ENCODE assay signal across 8 cellular contexts in genomic region chr6:154510144-154510905, GRCh38. TPM values are rescaled to one million over a fixed set of nuclear protein-coding genes. Genes with fewer than 3 reads are reported as not detected.
A peak's percentile ranks its signal among the peaks of the same experiment; 100 is the strongest.
DNase-seq lines count a peak whose midpoint lies in the region; ATAC-seq, FAIRE-seq and TF ChIP-seq lines count a peak whose summit lies in the region.

Gene CNKSR3, minus strand, starts transcription at chr6:154510685. Its CDS starts 571 bp downstream, at chr6:154510114.

- H3K4me1 ChIP-seq in CD4-positive, alpha-beta memory T cell (ENCODE audit: insufficient read depth, low read length): peaks cover 5% of the 10 kb centered on the region

- POLR2A ChIA-PET in CD4-positive, alpha-beta memory T cell (lab: Charles Lee; ENCODE audit: partially characterized antibody): no interaction called here

- H3K4me1 Mint-ChIP-seq in CD4-positive, alpha-beta memory T cell: peaks cover 6 to 13% (median 8%) of the 10 kb centered on the region in 4 donors
- peaks cover 6% of the 10 kb centered on the region for H3K4me1 Mint-ChIP-seq in activated T-helper 2 cell treated with anti-CD3 and anti-CD28 coated beads, Interferon-gamma antibody, Interleukin-2, Interleukin-4, amounts not matched to agents 10 μg/mL and 5 μg/mL and 100 μg/mL, durations not matched to agents 14 hours and 24 hours and 36 hours (ENCODE audit: low read depth)
- H3K4me1 Mint-ChIP-seq in nephron progenitor cell: peaks cover 61% of the 10 kb centered on the region
- H3K4me1 Mint-ChIP-seq in type B pancreatic cell (ENCODE audit: unreplicated experiment): peaks cover 34% of the 10 kb centered on the region

- no peak for FAIRE-seq in frontal cortex (lab: Jason Lieb, UNC)

- peaks cover 31 to 39% of the 10 kb centered on the region in 2 donors for H3K27me3 Mint-ChIP-seq in CD4-positive, alpha-beta memory T cell
- peaks cover 55% of the 10 kb centered on the region for H3K27me3 Mint-ChIP-seq in activated T-helper 2 cell treated with anti-CD3 and anti-CD28 coated beads, Interferon-gamma antibody, Interleukin-2, Interleukin-4, amounts not matched to agents 10 μg/mL and 5 μg/mL and 100 μg/mL, durations not matched to agents 14 hours and 24 hours and 36 hours (ENCODE audit: low read depth)
- H3K27me3 Mint-ChIP-seq in nephron progenitor cell (ENCODE audit: low read depth, poor library complexity) (peaks cover 2% of the 10 kb centered on the region), type B pancreatic cell (peaks cover 5% of the 10 kb centered on the region)

- intact Hi-C loops in CD4-positive, alpha-beta memory T cell (cut with micrococcal nuclease): no loop called here
- intact Hi-C loops in activated T-helper 2 cell treated with anti-CD3 and anti-CD28 coated beads, Interferon-gamma antibody, Interleukin-2, Interleukin-4, amounts not matched to agents 10 μg/mL and 5 μg/mL and 100 μg/mL, durations not matched to agents 14 hours and 24 hours and 36 hours (cut with micrococcal nuclease): no loop called here

- no peak within 1 kb of the TSS for H3K4me3 ChIP-seq in CD4-positive, alpha-beta memory T cell (ENCODE audit: low read length in 2 of 2)

- TF ChIP-seq CTCF in nephron progenitor cell (IDR thresholded peaks at IDR 0.05): no peak
- TF ChIP-seq CTCF in type B pancreatic cell (conservative IDR thresholded peaks at IDR 0.05): peak; percentile 53

- H3K27ac Mint-ChIP-seq in CD4-positive, alpha-beta memory T cell: no peak within 1 kb of the TSS
- no peak within 1 kb of the TSS for H3K27ac Mint-ChIP-seq in activated T-helper 2 cell treated with anti-CD3 and anti-CD28 coated beads, Interferon-gamma antibody, Interleukin-2, Interleukin-4, amounts not matched to agents 10 μg/mL and 5 μg/mL and 100 μg/mL, durations not matched to agents 14 hours and 24 hours and 36 hours
- H3K27ac Mint-ChIP-seq in nephron progenitor cell: peak within 1 kb of the TSS; percentile 94
- peak within 1 kb of the TSS; percentile 93 for H3K27ac Mint-ChIP-seq in type B pancreatic cell

- no peak within 1 kb of the TSS for H3K27ac ChIP-seq in CD4-positive, alpha-beta memory T cell (ENCODE audit: low read depth, low read length)

- H3K9me3 Mint-ChIP-seq in CD4-positive, alpha-beta memory T cell: peaks cover 0 to 3% (median 0%) of the 10 kb centered on the region in 8 donors
- H3K9me3 Mint-ChIP-seq in activated T-helper 2 cell treated with anti-CD3 and anti-CD28 coated beads, Interferon-gamma antibody, Interleukin-2, Interleukin-4, amounts not matched to agents 10 μg/mL and 5 μg/mL and 100 μg/mL, durations not matched to agents 14 hours and 24 hours and 36 hours: no peaks in the 10 kb centered on the region
- H3K9me3 Mint-ChIP-seq in nephron progenitor cell: no peaks in the 10 kb centered on the region
- H3K9me3 Mint-ChIP-seq in type B pancreatic cell: no peaks in the 10 kb centered on the region

- no peaks in the 10 kb centered on the region for H3K27me3 ChIP-seq in CD4-positive, alpha-beta memory T cell (ENCODE audit: insufficient read depth, low read length)

- no peaks in the 10 kb centered on the region for H3K9me3 ChIP-seq in CD4-positive, alpha-beta memory T cell (ENCODE audit: control insufficient read depth in 1 of 2, low read length in 2 of 2)

- H3K36me3 ChIP-seq in CD4-positive, alpha-beta memory T cell (ENCODE audit: insufficient read depth, low read length): no peaks in the 10 kb centered on the region

- DNase-seq in CD4-positive, alpha-beta memory T cell: no peak
- DNase-seq in GM19238 (ENCODE audit: insufficient read length, low spot score): peak; percentile 48
- peak; percentile 90 for DNase-seq in NCI-H345 treated with DMSO at 0.1 percent for 48 hours (lab: John Stamatoyannopoulos, UW; ENCODE audit: unreplicated experiment)
- DNase-seq in activated T-helper 2 cell treated with anti-CD3 and anti-CD28 coated beads, Interferon-gamma antibody, Interleukin-2, Interleukin-4, amounts not matched to agents 10 μg/mL and 5 μg/mL and 100 μg/mL, durations not matched to agents 14 hours and 24 hours and 36 hours (ENCODE audit: low spot score): no peak
- DNase-seq in frontal cortex (ENCODE audit: low spot score in 2 of 2): peak; percentile 57 to 75
- peak; percentile 97 for DNase-seq in nephron progenitor cell
- peak; percentile 90 for DNase-seq in type B pancreatic cell (ENCODE audit: extremely low spot score, unreplicated experiment)

- no peaks in the 10 kb centered on the region for H3K36me3 Mint-ChIP-seq in CD4-positive, alpha-beta memory T cell
- no peaks in the 10 kb centered on the region for H3K36me3 Mint-ChIP-seq in activated T-helper 2 cell treated with anti-CD3 and anti-CD28 coated beads, Interferon-gamma antibody, Interleukin-2, Interleukin-4, amounts not matched to agents 10 μg/mL and 5 μg/mL and 100 μg/mL, durations not matched to agents 14 hours and 24 hours and 36 hours (ENCODE audit: low read depth)
- H3K36me3 Mint-ChIP-seq in nephron progenitor cell (ENCODE audit: low read depth): peaks cover 15% of the 10 kb centered on the region
- H3K36me3 Mint-ChIP-seq in type B pancreatic cell: peaks cover 20% of the 10 kb centered on the region

- CTCF ChIA-PET in CD4-positive, alpha-beta memory T cell (lab: Charles Lee; ENCODE audit: partially characterized antibody): no interaction called here

- peak within 1 kb of the TSS; percentile 41 to 80 (median 70) for H3K4me3 Mint-ChIP-seq in CD4-positive, alpha-beta memory T cell
- peak within 1 kb of the TSS; percentile 56 for H3K4me3 Mint-ChIP-seq in activated T-helper 2 cell treated with anti-CD3 and anti-CD28 coated beads, Interferon-gamma antibody, Interleukin-2, Interleukin-4, amounts not matched to agents 10 μg/mL and 5 μg/mL and 100 μg/mL, durations not matched to agents 14 hours and 24 hours and 36 hours (ENCODE audit: low read depth)
- H3K4me3 Mint-ChIP-seq in nephron progenitor cell (peak within 1 kb of the TSS; percentile 98), type B pancreatic cell (peak within 1 kb of the TSS; percentile 95)

- peak; percentile 78 for ATAC-seq in HG03354 (IDR thresholded peaks at IDR 0.05; ENCODE audit: poor library complexity, severe bottlenecking, unreplicated experiment)

RNA-seq across cellular contexts. Expression of gene CNKSR3, which starts in this region (rescaled TPM):
- total RNA-seq in CD4-positive, alpha-beta memory T cell: not detected
- not detected for polyA plus RNA-seq in CD4-positive, alpha-beta memory T cell
- total RNA-seq in activated T-helper 2 cell treated with anti-CD3 and anti-CD28 coated beads, Interferon-gamma antibody, Interleukin-2, Interleukin-4, amounts not matched to agents 10 μg/mL and 5 μg/mL and 100 μg/mL, durations not matched to agents 14 hours and 24 hours and 36 hours: 0.09 and 0.11 TPM in 2 replicates
- 4.1 TPM for total RNA-seq in frontal cortex
- total RNA-seq in type B pancreatic cell (ENCODE audit: low replicate concordance): 18.4 and 31.0 TPM in 2 replicates

Comparison
In these comparisons a context has a peak if more than half of its experiments do, and no peak if none do; other contexts are left out.
1. DNase-seq: peak in GM19238 (single experiment), NCI-H345 treated with DMSO at 0.1 percent for 48 hours (single experiment), frontal cortex (2 of 2), nephron progenitor cell (single experiment) and type B pancreatic cell (single experiment); none in CD4-positive, alpha-beta memory T cell (0 of 5) and activated T-helper 2 cell treated with anti-CD3 and anti-CD28 coated beads, Interferon-gamma antibody, Interleukin-2, Interleukin-4, amounts not matched to agents 10 μg/mL and 5 μg/mL and 100 μg/mL, durations not matched to agents 14 hours and 24 hours and 36 hours (single experiment).
2. H3K27ac Mint-ChIP-seq: peak in nephron progenitor cell (single experiment) and type B pancreatic cell (single experiment); none in CD4-positive, alpha-beta memory T cell (0 of 7) and activated T-helper 2 cell treated with anti-CD3 and anti-CD28 coated beads, Interferon-gamma antibody, Interleukin-2, Interleukin-4, amounts not matched to agents 10 μg/mL and 5 μg/mL and 100 μg/mL, durations not matched to agents 14 hours and 24 hours and 36 hours (single experiment).
3. Peak in every context shown above with its lines, with median percentiles within 50 percentile points of each other: H3K4me3 Mint-ChIP-seq.